ENCODE assay signal across 8 cellular contexts in genomic region chr13:112767506-112768471, GRCh38.
DNase-seq lines count a peak whose midpoint lies in the region; ATAC-seq and TF ChIP-seq lines count a peak whose summit lies in the region.

No MANE protein-coding gene starts in this region.

- peaks cover 33% of the 10 kb centered on the region for H3K4me1 Mint-ChIP-seq in activated T-cell treated with anti-CD3 and anti-CD28 coated beads, Interleukin-2, amount 50 U/mL, for 4 hours (ENCODE audit: low read depth)
- peaks cover 67% of the 10 kb centered on the region for H3K4me1 Mint-ChIP-seq in WTC11

- TF ChIP-seq CTCF in WTC11 (IDR thresholded peaks at IDR 0.05): no peak

- peak overlapping the region; percentile 20 for H3K4me3 Mint-ChIP-seq in activated T-cell treated with anti-CD3 and anti-CD28 coated beads, Interleukin-2, amount 50 U/mL, for 4 hours
- no peak overlapping the region for H3K4me3 Mint-ChIP-seq in WTC11

- H3K9me3 Mint-ChIP-seq in activated T-cell treated with anti-CD3 and anti-CD28 coated beads, Interleukin-2, amount 50 U/mL, for 4 hours: peaks cover 4% of the 10 kb centered on the region
- no peaks in the 10 kb centered on the region for H3K9me3 Mint-ChIP-seq in WTC11

- DNase-seq in activated T-cell treated with anti-CD3 and anti-CD28 coated beads, Interleukin-2, amount 50 U/mL, for 4 hours: no peak
- DNase-seq in activated T-cell treated with anti-CD3 and anti-CD28 coated beads, Interleukin-2, amount 50 U/mL, for 1 hour: no peak
- DNase-seq in WTC11 (ENCODE audit: low spot score) (no peak), sciatic nerve (ENCODE audit: low spot score) (no peak), cerebellum (ENCODE audit: low spot score) (no peak), G401 (ENCODE audit: low spot score) (no peak), NCI-H510A treated with DMSO at 0.1 percent for 48 hours (lab: John Stamatoyannopoulos, UW) (no peak)

- in situ Hi-C loops in G401 (cut with HindIII; ENCODE audit: low sequenced_read_pairs): no loop called here

- H3K27ac Mint-ChIP-seq in WTC11: peak overlapping the region; percentile 86

- POLR2A ChIA-PET in WTC11 (lab: Charles Lee): no interaction called here

- ATAC-seq in activated T-cell treated with anti-CD3 and anti-CD28 coated beads, Interleukin-2, amount 50 U/mL, for 4 hours: peak in 1 of 2 donors; percentile 38
- ATAC-seq in HG02759 (IDR thresholded peaks at IDR 0.05; ENCODE audit: unreplicated experiment) (peak; percentile 79), WTC11 (no peak), sciatic nerve (peak; percentile 56)

- CTCF ChIA-PET in WTC11 (lab: Charles Lee): interaction anchor here (1.2 kb wide), 1 partner anchor 127 kb away, joined by 3 read pairs; no protein-coding TSS in a partner anchor

- peaks cover 12% of the 10 kb centered on the region for H3K36me3 Mint-ChIP-seq in activated T-cell treated with anti-CD3 and anti-CD28 coated beads, Interleukin-2, amount 50 U/mL, for 4 hours (ENCODE audit: insufficient read depth)
- no peaks in the 10 kb centered on the region for H3K36me3 Mint-ChIP-seq in WTC11

- H3K27me3 Mint-ChIP-seq in activated T-cell treated with anti-CD3 and anti-CD28 coated beads, Interleukin-2, amount 50 U/mL, for 4 hours (ENCODE audit: low read depth): no peaks in the 10 kb centered on the region
- no peaks in the 10 kb centered on the region for H3K27me3 Mint-ChIP-seq in WTC11 (ENCODE audit: low read depth)

- intact Hi-C loops in sciatic nerve (cut with DNase I): no loop called here

TF ChIP-seq in WTC11, 78 proteins besides CTCF, POLR2A, EP300 and RAD21:
- TF ChIP-seq PRRX2 (CRISPR knock-in tag; IDR thresholded peaks at IDR 0.05) (no peak), ESRRA (CRISPR knock-in tag; IDR thresholded peaks at IDR 0.05; ENCODE audit: borderline replicate concordance) (no peak), ZNF317 (CRISPR knock-in tag; IDR thresholded peaks at IDR 0.05; ENCODE audit: borderline replicate concordance, low read depth) (no peak), ZNF512 (CRISPR knock-in tag; IDR thresholded peaks at IDR 0.05; ENCODE audit: borderline replicate concordance) (no peak), SMAD4 (CRISPR knock-in tag; IDR thresholded peaks at IDR 0.05) (no peak), KAT7 (CRISPR knock-in tag; IDR thresholded peaks at IDR 0.05; ENCODE audit: borderline replicate concordance) (no peak)
- TF ChIP-seq, protein P1, sequence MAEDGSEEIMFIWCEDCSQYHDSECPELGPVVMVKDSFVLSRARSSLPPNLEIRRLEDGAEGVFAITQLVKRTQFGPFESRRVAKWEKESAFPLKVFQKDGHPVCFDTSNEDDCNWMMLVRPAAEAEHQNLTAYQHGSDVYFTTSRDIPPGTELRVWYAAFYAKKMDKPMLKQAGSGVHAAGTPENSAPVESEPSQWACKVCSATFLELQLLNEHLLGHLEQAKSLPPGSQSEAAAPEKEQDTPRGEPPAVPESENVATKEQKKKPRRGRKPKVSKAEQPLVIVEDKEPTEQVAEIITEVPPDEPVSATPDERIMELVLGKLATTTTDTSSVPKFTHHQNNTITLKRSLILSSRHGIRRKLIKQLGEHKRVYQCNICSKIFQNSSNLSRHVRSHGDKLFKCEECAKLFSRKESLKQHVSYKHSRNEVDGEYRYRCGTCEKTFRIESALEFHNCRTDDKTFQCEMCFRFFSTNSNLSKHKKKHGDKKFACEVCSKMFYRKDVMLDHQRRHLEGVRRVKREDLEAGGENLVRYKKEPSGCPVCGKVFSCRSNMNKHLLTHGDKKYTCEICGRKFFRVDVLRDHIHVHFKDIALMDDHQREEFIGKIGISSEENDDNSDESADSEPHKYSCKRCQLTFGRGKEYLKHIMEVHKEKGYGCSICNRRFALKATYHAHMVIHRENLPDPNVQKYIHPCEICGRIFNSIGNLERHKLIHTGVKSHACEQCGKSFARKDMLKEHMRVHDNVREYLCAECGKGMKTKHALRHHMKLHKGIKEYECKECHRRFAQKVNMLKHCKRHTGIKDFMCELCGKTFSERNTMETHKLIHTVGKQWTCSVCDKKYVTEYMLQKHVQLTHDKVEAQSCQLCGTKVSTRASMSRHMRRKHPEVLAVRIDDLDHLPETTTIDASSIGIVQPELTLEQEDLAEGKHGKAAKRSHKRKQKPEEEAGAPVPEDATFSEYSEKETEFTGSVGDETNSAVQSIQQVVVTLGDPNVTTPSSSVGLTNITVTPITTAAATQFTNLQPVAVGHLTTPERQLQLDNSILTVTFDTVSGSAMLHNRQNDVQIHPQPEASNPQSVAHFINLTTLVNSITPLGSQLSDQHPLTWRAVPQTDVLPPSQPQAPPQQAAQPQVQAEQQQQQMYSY (CRISPR knock-in tag; IDR thresholded peaks at IDR 0.05): no peak
- TF ChIP-seq, protein P2, sequence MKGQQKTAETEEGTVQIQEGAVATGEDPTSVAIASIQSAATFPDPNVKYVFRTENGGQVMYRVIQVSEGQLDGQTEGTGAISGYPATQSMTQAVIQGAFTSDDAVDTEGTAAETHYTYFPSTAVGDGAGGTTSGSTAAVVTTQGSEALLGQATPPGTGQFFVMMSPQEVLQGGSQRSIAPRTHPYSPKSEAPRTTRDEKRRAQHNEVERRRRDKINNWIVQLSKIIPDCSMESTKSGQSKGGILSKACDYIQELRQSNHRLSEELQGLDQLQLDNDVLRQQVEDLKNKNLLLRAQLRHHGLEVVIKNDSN (CRISPR knock-in tag; IDR thresholded peaks at IDR 0.05): no peak
